9 cellular contexts compared by ENCODE assay signal in genomic region chr7:142323706-142324105, GRCh38.
A peak's percentile ranks its signal among the peaks of the same experiment; 100 is the strongest.
DNase-seq lines count a peak whose midpoint lies in the region; ATAC-seq and TF ChIP-seq lines count a peak whose summit lies in the region.
"Had no signal": no experiment of that assay in that cellular context is flagged by ENCODE, and none has a peak within 500 bp of the region (broad histone marks: within the 10 kb centered on the region; RNA-seq: fewer than 3 reads in every experiment).

No MANE protein-coding gene starts in this region.

- ATAC-seq in HG02642 (IDR thresholded peaks at IDR 0.05; ENCODE audit: poor library complexity, unreplicated experiment): no peak

- DNase-seq in NCI-H1417 (lab: John Stamatoyannopoulos, UW): peak in 2 of 3 experiments; percentile 15 to 59
- no peak for DNase-seq in NCI-H1417 treated with DMSO at 0.1 percent for 48 hours (lab: John Stamatoyannopoulos, UW)
- peak; percentile 46 for DNase-seq in Kasumi-1 (lab: John Stamatoyannopoulos, UW)
- DNase-seq in activated T-cell treated with anti-CD3 and anti-CD28 coated beads for 1 hour (ENCODE audit: low read depth): peak; percentile 33
- DNase-seq in iPS DF 19.7 (ENCODE audit: low read depth, low spot score): peak; percentile 30
- peak; percentile 78 for DNase-seq in stimulated activated CD8-positive, alpha-beta memory T cell treated with anti-CD3 and anti-CD28 coated beads, Interleukin-4, amount 100 ng/mL, for 48 hours
- DNase-seq in vagina (ENCODE audit: extremely low spot score in 2 of 2): no peak

- H3K4me1 ChIP-seq in vagina: no peaks in the 10 kb centered on the region

- no peaks in the 10 kb centered on the region for H3K9me3 ChIP-seq in vagina

- no peak overlapping the region for H3K4me3 ChIP-seq in vagina
- H3K4me3 ChIP-seq: skin epidermis had no signal

- intact Hi-C loops in vagina (cut with DNase I): no loop called here

- H3K36me3 ChIP-seq in vagina: no peaks in the 10 kb centered on the region

- no peak for TF ChIP-seq CTCF in vagina (IDR thresholded peaks at IDR 0.05)

- H3K27ac ChIP-seq in vagina: no peak overlapping the region
- H3K27ac ChIP-seq: skin epidermis had no signal

- no peaks in the 10 kb centered on the region for H3K27me3 ChIP-seq in vagina

- TF ChIP-seq POLR2A in vagina (IDR thresholded peaks at IDR 0.05): no peak

Comparison
In these comparisons a context has a peak if more than half of its experiments do, and no peak if none do; other contexts are left out.
1. DNase-seq: peak in NCI-H1417 (2 of 3), Kasumi-1 (2 of 2), activated T-cell treated with anti-CD3 and anti-CD28 coated beads for 1 hour (single experiment), iPS DF 19.7 (single experiment) and stimulated activated CD8-positive, alpha-beta memory T cell treated with anti-CD3 and anti-CD28 coated beads, Interleukin-4, amount 100 ng/mL, for 48 hours (single experiment); none in NCI-H1417 treated with DMSO at 0.1 percent for 48 hours (single experiment) and vagina (0 of 2).